Comparison of ENCODE assay signal across 14 cellular contexts in genomic region chr5:104859437-104859836, GRCh38.
DNase-seq lines count a peak whose midpoint lies in the region; ATAC-seq lines count a peak whose summit lies in the region.
"Had no signal": no experiment of that assay in that cellular context is flagged by ENCODE, and none has a peak within 500 bp of the region (broad histone marks: within the 10 kb centered on the region; RNA-seq: fewer than 3 reads in every experiment).

No MANE protein-coding gene starts in this region.

- ATAC-seq in GM19455 (IDR thresholded peaks at IDR 0.05; ENCODE audit: unreplicated experiment) (no peak), GM18502 (IDR thresholded peaks at IDR 0.05; ENCODE audit: poor library complexity, unreplicated experiment) (no peak)
- ATAC-seq: T-cell had no signal

- peak; percentile 11 for DNase-seq in KBM-7
- peak; percentile 75 for DNase-seq in MV-4-11 (lab: John Stamatoyannopoulos, UW)
- peak; percentile 51 for DNase-seq in amniotic epithelial cell (ENCODE audit: low read depth)
- DNase-seq in iris pigment epithelial cell (ENCODE audit: low read depth), result peak; percentile 12
- DNase-seq in activated CD8-positive, alpha-beta memory T cell treated with anti-CD3 and anti-CD28 coated beads for 24 hours, result no peak
- DNase-seq in islet precursor cell, result no peak
- DNase-seq: C1 segment of cervical spinal cord, H9, NCI-H1092 treated with DMSO at 0.1 percent for 48 hours, NCI-H1694, NCI-H2107, T-cell had no signal

- in situ Hi-C loops in KBM-7 (cut with MboI; ENCODE audit: low pct_unique_long_range_greater_than_20kb, low sequenced_read_pairs), result no loop called here

Comparison
In these comparisons a context has a peak if more than half of its experiments do, and no peak if none do; other contexts are left out.
1. DNase-seq: peak in KBM-7 (single experiment), MV-4-11 (single experiment), amniotic epithelial cell (single experiment) and iris pigment epithelial cell (single experiment); none in activated CD8-positive, alpha-beta memory T cell treated with anti-CD3 and anti-CD28 coated beads for 24 hours (single experiment) and islet precursor cell (single experiment).